Comparison of ENCODE assay signal across 8 cellular contexts in genomic region chr16:12228607-12229499, GRCh38.
DNase-seq lines count a peak whose midpoint lies in the region; ATAC-seq and TF ChIP-seq lines count a peak whose summit lies in the region.

No MANE protein-coding gene starts in this region.

- TF ChIP-seq CTCF in DOHH2 (IDR thresholded peaks at IDR 0.05; ENCODE audit: low read depth, low read length, poor library complexity, severe bottlenecking) (peak; percentile 91), breast epithelium (IDR thresholded peaks at IDR 0.05) (peak in 1 of 3 donors; percentile 42), kidney epithelial cell (IDR thresholded peaks at IDR 0.05; ENCODE audit: insufficient read depth, low read length, poor library complexity, severe bottlenecking) (peak; percentile 85)

- H3K36me3 ChIP-seq in DOHH2 (ENCODE audit: control insufficient read depth, low read length): no peaks in the 10 kb centered on the region
- no peaks in the 10 kb centered on the region for H3K36me3 ChIP-seq in breast epithelium
- H3K36me3 ChIP-seq in kidney epithelial cell (ENCODE audit: control insufficient read depth, insufficient read depth, low read length): no peaks in the 10 kb centered on the region

- no peaks in the 10 kb centered on the region for H3K9me2 ChIP-seq in DOHH2 (replicated peaks; ENCODE audit: control insufficient read depth, low read length)

- no peaks in the 10 kb centered on the region for H3K27me3 ChIP-seq in DOHH2 (ENCODE audit: control insufficient read depth, low read length)
- no peaks in the 10 kb centered on the region for H3K27me3 ChIP-seq in breast epithelium
- H3K27me3 ChIP-seq in kidney epithelial cell (ENCODE audit: control insufficient read depth, insufficient read depth, low read length): no peaks in the 10 kb centered on the region

- H3K4me1 ChIP-seq in DOHH2 (ENCODE audit: control insufficient read depth, low read length) (peaks cover 56% of the 10 kb centered on the region), breast epithelium (no peaks in the 10 kb centered on the region)

- H3F3A ChIP-seq in DOHH2 (ENCODE audit: control insufficient read depth, insufficient read depth): no peaks in the 10 kb centered on the region

- H3K4me2 ChIP-seq in DOHH2 (ENCODE audit: low read length): peak overlapping the region; percentile 17; the same call in 1 of the 2 replicates

- no peaks in the 10 kb centered on the region for H4K20me1 ChIP-seq in DOHH2 (ENCODE audit: control insufficient read depth, insufficient read depth, low read depth, low read length)

- H3K27ac ChIP-seq in DOHH2 (ENCODE audit: low read depth, low read length) (no peak overlapping the region), breast epithelium (peak overlapping the region in 1 of 2 donors; percentile 72)

- DNase-seq in breast epithelium (ENCODE audit: low spot score in 2 of 2): peak; percentile 18 to 55
- no peak for DNase-seq in kidney epithelial cell (ENCODE audit: low read depth)
- peak; percentile 52 for DNase-seq in stimulated activated CD8-positive, alpha-beta memory T cell treated with anti-CD3 and anti-CD28 coated beads, Interleukin-4, amount 100 ng/mL, for 48 hours

- H3K9me3 ChIP-seq in DOHH2 (ENCODE audit: control insufficient read depth, insufficient read depth, low read length) (no peaks in the 10 kb centered on the region), breast epithelium (no peaks in the 10 kb centered on the region)

- no peak for TF ChIP-seq POLR2A in breast epithelium (IDR thresholded peaks at IDR 0.05)

- H3K4me3 ChIP-seq in DOHH2 (ENCODE audit: low read length): no peak overlapping the region
- no peak overlapping the region for H3K4me3 ChIP-seq in breast epithelium
- no peak overlapping the region for H3K4me3 ChIP-seq in kidney epithelial cell (ENCODE audit: low read depth, low read length)

- ATAC-seq in HG02884 (IDR thresholded peaks at IDR 0.05; ENCODE audit: unreplicated experiment) (peak; percentile 55), HG03196 (IDR thresholded peaks at IDR 0.05; ENCODE audit: unreplicated experiment) (no peak), HG03571 (IDR thresholded peaks at IDR 0.05; ENCODE audit: unreplicated experiment) (no peak)

- intact Hi-C loops in breast epithelium (cut with DNase I; ENCODE audit: low total_unique reads): no loop called here

- H3K79me2 ChIP-seq in DOHH2 (ENCODE audit: control insufficient read depth, low read length): no peaks in the 10 kb centered on the region

TF ChIP-seq in PFSK-1, 5 proteins besides CTCF, POLR2A, EP300 and RAD21:
- TF ChIP-seq FOXP2 (optimal IDR thresholded peaks at IDR 0.05; ENCODE audit: borderline replicate concordance, extremely low read depth, extremely low read length, insufficient read depth) (peak; percentile 31), SIN3A (IDR thresholded peaks at IDR 0.05; ENCODE audit: borderline replicate concordance, insufficient read depth, low read length) (no peak), TAF1 (IDR thresholded peaks at IDR 0.05; ENCODE audit: borderline replicate concordance, insufficient read depth, low read length) (no peak), REST (IDR thresholded peaks at IDR 0.05; ENCODE audit: insufficient read depth in 1 of 2, low read depth in 2 of 2, low read length in 2 of 2) (no peak)
